In the genomic region with DNA sequence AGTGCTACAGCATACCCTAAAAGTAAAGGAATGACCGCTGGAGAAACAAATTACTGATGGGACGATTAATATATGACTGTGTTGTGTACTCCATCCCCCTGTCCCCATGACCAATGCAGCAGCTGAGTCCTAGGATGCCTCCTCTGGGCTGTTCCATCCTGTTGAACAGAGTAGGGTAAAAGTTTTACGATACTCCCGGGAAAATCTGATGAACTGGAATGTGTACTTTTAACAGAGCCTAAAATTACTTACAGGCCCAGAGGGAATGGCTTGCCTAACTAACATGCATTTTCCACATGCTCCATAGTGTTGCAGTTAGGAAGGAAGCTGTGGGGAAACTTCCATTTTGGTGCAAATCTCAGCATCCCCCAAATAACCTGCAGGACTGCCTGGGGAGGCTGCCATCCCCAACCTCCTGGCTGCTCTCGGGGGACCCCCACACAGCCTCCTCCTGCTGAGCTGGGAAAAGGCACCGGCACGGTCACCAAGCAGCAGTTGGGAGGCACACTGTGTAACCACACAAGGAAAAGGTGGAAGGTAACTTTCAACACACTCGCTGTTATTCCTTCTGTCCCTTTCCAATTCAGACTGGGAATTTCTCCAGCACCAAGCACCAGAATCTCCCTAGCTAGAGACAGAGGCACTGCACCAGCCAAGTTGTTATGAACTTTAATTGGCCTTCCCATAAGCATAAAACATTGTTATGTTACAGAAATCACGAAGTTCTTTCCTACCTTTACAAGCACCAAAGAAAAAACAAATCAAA, we compare ENCODE assay signal across 9 cellular contexts.
DNase-seq lines count a peak whose midpoint lies in the region; ATAC-seq and TF ChIP-seq lines count a peak whose summit lies in the region.
"Had no signal": no experiment of that assay in that cellular context is flagged by ENCODE, and none has a peak within 500 bp of the region (broad histone marks: within the 10 kb centered on the region; RNA-seq: fewer than 3 reads in every experiment).

No MANE protein-coding gene starts in this region.

- no peak overlapping the region for H3K4me3 Mint-ChIP-seq in activated naive CD8-positive, alpha-beta T cell treated with anti-CD3 and anti-CD28 coated beads for 36 hours

- no peak overlapping the region for H3K27ac Mint-ChIP-seq in activated naive CD8-positive, alpha-beta T cell treated with anti-CD3 and anti-CD28 coated beads for 36 hours

- no peaks in the 10 kb centered on the region for H3K27me3 ChIP-seq in HUES48 (ENCODE audit: control insufficient read depth, insufficient read depth, low read length)
- no peaks in the 10 kb centered on the region for H3K27me3 ChIP-seq in subcutaneous abdominal adipose tissue (ENCODE audit: control insufficient read depth in 5 of 5, insufficient read depth in 4 of 5, low read length in 5 of 5)

- H3K36me3 Mint-ChIP-seq in activated naive CD8-positive, alpha-beta T cell treated with anti-CD3 and anti-CD28 coated beads for 36 hours: no peaks in the 10 kb centered on the region

- no peak overlapping the region for H3K4me3 ChIP-seq in HUES48 (ENCODE audit: low read depth, low read length)
- peak overlapping the region; percentile 4 for H3K4me3 ChIP-seq in epithelial cell of esophagus (ENCODE audit: low read length)
- H3K4me3 ChIP-seq in subcutaneous abdominal adipose tissue (ENCODE audit: low read depth in 1 of 5, low read length in 5 of 5): peak overlapping the region in 2 of 5 donors; percentile 11 to 35

- no peaks in the 10 kb centered on the region for H3K9me3 ChIP-seq in HUES48 (ENCODE audit: control insufficient read depth, insufficient read depth, low read length)
- no peaks in the 10 kb centered on the region for H3K9me3 ChIP-seq in subcutaneous abdominal adipose tissue (ENCODE audit: control insufficient read depth in 5 of 5, low read length in 5 of 5)

- H3K27ac ChIP-seq in HUES48 (ENCODE audit: low read depth, low read length) (peak overlapping the region; percentile 22), subcutaneous abdominal adipose tissue (ENCODE audit: low read depth, low read length) (peak overlapping the region; percentile 93)

- H3K4me1 ChIP-seq in HUES48 (ENCODE audit: control insufficient read depth, insufficient read depth, low read length) (no peaks in the 10 kb centered on the region), subcutaneous abdominal adipose tissue (ENCODE audit: control insufficient read depth in 5 of 5, insufficient read depth in 5 of 5, low read length in 5 of 5) (peaks cover 3 to 39% (median 28%) of the 10 kb centered on the region in 5 donors)

- no peaks in the 10 kb centered on the region for H3K27me3 Mint-ChIP-seq in activated naive CD8-positive, alpha-beta T cell treated with anti-CD3 and anti-CD28 coated beads for 36 hours

- H3K4me1 Mint-ChIP-seq in activated naive CD8-positive, alpha-beta T cell treated with anti-CD3 and anti-CD28 coated beads for 36 hours: peaks cover 4% of the 10 kb centered on the region

- no peak for TF ChIP-seq CTCF in epithelial cell of esophagus (IDR thresholded peaks at IDR 0.05; ENCODE audit: insufficient read depth, low read depth, low read length, missing control alignments)

- ATAC-seq in HG02642 (IDR thresholded peaks at IDR 0.05; ENCODE audit: poor library complexity, unreplicated experiment) (no peak), HG03280 (IDR thresholded peaks at IDR 0.05; ENCODE audit: unreplicated experiment) (no peak), GM21717 (IDR thresholded peaks at IDR 0.05; ENCODE audit: unreplicated experiment) (no peak)

- DNase-seq in epithelial cell of esophagus (ENCODE audit: low read depth) (no peak), medulla oblongata (ENCODE audit: extremely low spot score) (peak; percentile 28)
- no peak for DNase-seq in activated naive CD8-positive, alpha-beta T cell treated with anti-CD3 and anti-CD28 coated beads for 36 hours
- DNase-seq: activated T-cell treated with anti-CD3 and anti-CD28 coated beads, Interleukin-2, amount 50 U/mL, for 1 hour had no signal

- H3K9me3 Mint-ChIP-seq in activated naive CD8-positive, alpha-beta T cell treated with anti-CD3 and anti-CD28 coated beads for 36 hours: no peaks in the 10 kb centered on the region

- H3K9ac ChIP-seq in HUES48 (ENCODE audit: low read depth, low read length) (no peak overlapping the region), subcutaneous abdominal adipose tissue (ENCODE audit: low read length in 5 of 5) (peak overlapping the region in 3 of 5 donors; percentile 28 to 58 (median 39))

- H3K36me3 ChIP-seq in HUES48 (ENCODE audit: control insufficient read depth, insufficient read depth, low read length) (peaks cover 48% of the 10 kb centered on the region), subcutaneous abdominal adipose tissue (ENCODE audit: control insufficient read depth in 5 of 5, insufficient read depth in 5 of 5, low read length in 5 of 5) (peaks cover 5 to 86% (median 56%) of the 10 kb centered on the region in 5 donors)
